ENCODE assay signal across 8 cellular contexts in the genomic region with DNA sequence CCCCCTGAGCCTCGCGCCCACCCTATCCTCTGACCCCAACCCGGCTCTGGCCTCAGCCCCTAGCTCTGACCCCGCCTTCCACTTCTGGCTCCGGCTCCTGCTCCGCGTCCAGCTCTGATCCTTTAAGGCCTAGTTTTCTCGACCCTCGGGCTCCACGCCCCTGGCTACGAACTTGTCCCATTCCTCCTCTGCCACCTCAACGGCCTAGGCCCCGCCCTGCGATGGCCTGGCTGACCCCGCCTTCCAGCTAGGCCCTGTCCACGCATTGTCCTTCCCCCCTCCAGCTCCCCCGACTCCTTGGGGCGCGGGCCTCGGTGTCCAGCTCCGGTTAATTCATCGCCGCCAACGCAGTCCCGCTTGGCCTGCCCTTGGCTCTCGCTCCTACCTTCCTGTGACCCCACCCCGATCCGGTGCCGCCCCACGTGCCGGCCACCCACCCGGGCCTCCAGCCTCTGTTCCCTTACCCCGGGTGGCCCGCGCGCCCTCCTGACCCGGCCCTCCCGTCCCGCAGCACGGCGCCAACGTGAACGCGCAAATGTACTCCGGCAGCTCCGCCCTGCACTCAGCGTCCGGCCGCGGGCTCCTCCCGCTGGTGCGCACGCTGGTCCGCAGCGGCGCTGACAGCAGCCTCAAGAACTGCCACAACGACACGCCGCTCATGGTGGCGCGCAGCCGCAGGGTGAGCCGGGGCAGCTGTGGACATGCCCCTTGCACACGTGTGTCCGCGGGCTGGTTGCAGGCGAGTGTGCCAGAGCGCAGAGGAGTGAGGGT. TPM values are rescaled to one million over a fixed set of nuclear protein-coding genes. Genes with fewer than 3 reads are reported as not detected.
DNase-seq lines count a peak whose midpoint lies in the region; ATAC-seq and TF ChIP-seq lines count a peak whose summit lies in the region.

No MANE protein-coding gene starts in this region.

- in situ Hi-C loops in astrocyte of the cerebellum (cut with HindIII; ENCODE audit: low sequenced_read_pairs), result no loop called here

- peaks cover 38% of the 10 kb centered on the region for H3K4me1 ChIP-seq in psoas muscle

- TF ChIP-seq CTCF in astrocyte of the cerebellum (IDR thresholded peaks at IDR 0.05; ENCODE audit: low read depth, low read length, missing control alignments) (no peak), psoas muscle (IDR thresholded peaks at IDR 0.05) (no peak)

- ATAC-seq in psoas muscle (peak; percentile 9 to 49 (median 29)), HG03432 (IDR thresholded peaks at IDR 0.05; ENCODE audit: unreplicated experiment) (no peak)

- peaks cover 0 to 55% of the 10 kb centered on the region in 2 donors for H3K36me3 ChIP-seq in psoas muscle (ENCODE audit: insufficient read depth in 1 of 2, low read depth in 1 of 2)

- no peaks in the 10 kb centered on the region for H3K27me3 ChIP-seq in psoas muscle (ENCODE audit: insufficient read depth in 3 of 3, low read length in 2 of 3)

- intact Hi-C loops in psoas muscle (cut with DNase I), result no loop called here

- no peaks in the 10 kb centered on the region for H3K9me3 ChIP-seq in psoas muscle

- peak; percentile 75 for DNase-seq in ELF-1 (ENCODE audit: low read depth, low spot score)
- DNase-seq in astrocyte of the cerebellum (ENCODE audit: low read depth), result no peak
- peak; percentile 85 to 87 for DNase-seq in psoas muscle
- no peak for DNase-seq in NCI-H187 treated with DMSO at 0.1 percent for 48 hours (lab: John Stamatoyannopoulos, UW)
- DNase-seq in effector CD8-positive, alpha-beta T cell (lab: John Stamatoyannopoulos, UW), result no peak
- no peak for DNase-seq in stimulated activated CD4-positive, alpha-beta T cell treated with anti-CD3 and anti-CD28 coated beads, Interleukin-4, amount 100 ng/mL, for 1 hour

- H3K27ac ChIP-seq in psoas muscle, result peak overlapping the region; percentile 76

- 21 to 42% (median 33%) methylated on average over 68 of the region's 68 CpGs for WGBS in psoas muscle, 3 donors

- peak overlapping the region; percentile 41 for H3K4me3 ChIP-seq in astrocyte of the cerebellum (ENCODE audit: low read depth, low read length)
- H3K4me3 ChIP-seq in iPS-11a (ENCODE audit: low read depth, low read length), result peak overlapping the region; percentile 58
- H3K4me3 ChIP-seq in psoas muscle, result peak overlapping the region; percentile 64

RNA-seq across cellular contexts. Expression of gene BCL3, which starts 9.4 kb away (rescaled TPM):
- 10 to 100 TPM; 13.3 to 36.4 (median 25.3) TPM for total RNA-seq in psoas muscle
- 10 to 100 TPM in 1 of 3 donors, 1 to 10 TPM in 2; 5.7 to 13.2 (median 7.8) TPM for polyA plus RNA-seq in psoas muscle

RNA-seq across cellular contexts. Expression of gene CBLC, which starts 19.8 kb away (rescaled TPM):
- under 1 TPM in 1 of 4 donors, not detected in 3; 0.34 TPM for total RNA-seq in psoas muscle
- under 1 TPM in 1 of 3 donors, not detected in 2; 0.08 TPM for polyA plus RNA-seq in psoas muscle

RNA-seq across cellular contexts. Expression of gene BCAM, which starts 51.0 kb away (rescaled TPM):
- 10 to 100 TPM; 20.0 to 44.9 (median 25.0) TPM for total RNA-seq in psoas muscle
- 10 to 100 TPM; 12.5 to 15.8 (median 15.7) TPM for polyA plus RNA-seq in psoas muscle

RNA-seq across cellular contexts. Expression of gene CEACAM16, which starts 59.0 kb away (rescaled TPM):
- not detected for total RNA-seq in psoas muscle
- polyA plus RNA-seq in psoas muscle, result under 1 TPM in 2 of 3 donors, not detected in 1; 0.03 to 0.08 TPM

Comparison
In these comparisons a context has a peak if more than half of its experiments do, and no peak if none do; other contexts are left out.
1. DNase-seq: peak in ELF-1 (single experiment) and psoas muscle (2 of 2); none in astrocyte of the cerebellum (single experiment), NCI-H187 treated with DMSO at 0.1 percent for 48 hours (single experiment), effector CD8-positive, alpha-beta T cell (single experiment) and stimulated activated CD4-positive, alpha-beta T cell treated with anti-CD3 and anti-CD28 coated beads, Interleukin-4, amount 100 ng/mL, for 1 hour (single experiment).
2. Peak in every context shown above with its lines, with median percentiles within 50 percentile points of each other: H3K4me3 ChIP-seq.